Comparison of ENCODE assay signal across 13 cellular contexts in the genomic region with DNA sequence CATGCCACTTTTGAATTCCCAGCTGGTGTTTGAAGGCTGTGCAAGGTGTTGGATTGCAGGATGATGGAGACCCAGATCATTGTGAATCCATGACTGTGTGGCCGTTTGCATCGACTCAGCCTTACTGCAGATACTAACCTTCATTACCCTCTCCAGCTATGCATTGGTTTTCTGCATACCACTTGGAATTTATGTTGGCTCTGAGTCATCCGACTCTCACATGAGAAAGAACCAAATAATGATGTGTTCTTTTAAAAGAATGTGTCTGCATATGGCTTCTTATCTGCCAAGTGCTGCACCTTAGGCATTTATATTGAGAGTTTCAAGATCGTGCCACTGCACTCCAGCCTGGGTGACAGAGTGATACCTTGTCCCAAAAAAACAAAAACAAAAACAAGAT.
DNase-seq lines count a peak whose midpoint lies in the region; ATAC-seq, FAIRE-seq and TF ChIP-seq lines count a peak whose summit lies in the region.
"Had no signal": no experiment of that assay in that cellular context is flagged by ENCODE, and none has a peak within 500 bp of the region (broad histone marks: within the 10 kb centered on the region; RNA-seq: fewer than 3 reads in every experiment).

No MANE protein-coding gene starts in this region.

- peak; percentile 92 for FAIRE-seq in RCC 7860 (lab: Jason Lieb, UNC)

- H3K4me1 ChIP-seq in endodermal cell (ENCODE audit: control insufficient read depth, insufficient read depth, low read length) (no peaks in the 10 kb centered on the region), osteoblast (ENCODE audit: insufficient read depth, low read length) (peaks cover 14% of the 10 kb centered on the region)
- H3K4me1 ChIP-seq: neural progenitor cell had no signal

- peaks cover 6% of the 10 kb centered on the region for H3K4me1 Mint-ChIP-seq in endodermal cell

- peaks cover 58% of the 10 kb centered on the region for H3K36me3 Mint-ChIP-seq in endodermal cell (ENCODE audit: low read depth)

- no peaks in the 10 kb centered on the region for H3K9me3 Mint-ChIP-seq in endodermal cell
- H3K9me3 Mint-ChIP-seq: neural progenitor cell had no signal

- H3K27me3 ChIP-seq in endodermal cell (ENCODE audit: control insufficient read depth, insufficient read depth, low read length, poor library complexity, severe bottlenecking) (no peaks in the 10 kb centered on the region), osteoblast (ENCODE audit: insufficient read depth, low read length) (no peaks in the 10 kb centered on the region)
- H3K27me3 ChIP-seq: gastroesophageal sphincter, neural progenitor cell had no signal

- 94% methylated on average over 4 of the region's 4 CpGs; no CpG with 5 or more reads in 1 of the 2 experiments for WGBS in endodermal cell (ENCODE audit: insufficient coverage in 1 of 2, insufficient read length in 1 of 2), 2 experiments

- peaks cover 14% of the 10 kb centered on the region for H3K79me2 ChIP-seq in osteoblast (ENCODE audit: insufficient read depth, low read length)

- H3K36me3 ChIP-seq in endodermal cell (ENCODE audit: control insufficient read depth, insufficient read depth, low read length) (peaks cover 26% of the 10 kb centered on the region), osteoblast (ENCODE audit: insufficient read depth, low read length) (peaks cover 14% of the 10 kb centered on the region)
- H3K36me3 ChIP-seq: gastroesophageal sphincter, neural progenitor cell had no signal

- H3K27ac Mint-ChIP-seq in endodermal cell = peak overlapping the region; percentile 53
- H3K27ac Mint-ChIP-seq: neural progenitor cell had no signal

- no peaks in the 10 kb centered on the region for H3K27me3 Mint-ChIP-seq in endodermal cell (ENCODE audit: insufficient read depth)

- no peak overlapping the region for H3K4me2 ChIP-seq in osteoblast (ENCODE audit: insufficient read depth, low read length)
- H3K4me2 ChIP-seq: neural progenitor cell had no signal

- H3K4me3 Mint-ChIP-seq in endodermal cell = no peak overlapping the region
- H3K4me3 Mint-ChIP-seq: neural progenitor cell had no signal

- no peaks in the 10 kb centered on the region for H3K9me3 ChIP-seq in endodermal cell (ENCODE audit: control insufficient read depth, low read length)
- H3K9me3 ChIP-seq in osteoblast (ENCODE audit: low read depth, low read length) = no peaks in the 10 kb centered on the region
- H3K9me3 ChIP-seq: gastroesophageal sphincter had no signal

- in situ Hi-C loops in Caki2 (cut with HindIII; ENCODE audit: low pct_unique_long_range_greater_than_20kb, low sequenced_read_pairs) = no loop called here

- H3K27ac ChIP-seq in endodermal cell (ENCODE audit: low read depth, low read length) (no peak overlapping the region), osteoblast (ENCODE audit: low read depth, low read length) (peak overlapping the region; percentile 47)
- H3K27ac ChIP-seq: gastroesophageal sphincter, neural progenitor cell had no signal

- no peak overlapping the region for H3K9ac ChIP-seq in endodermal cell (ENCODE audit: extremely low read depth, low read length, poor library complexity, severe bottlenecking)
- H3K9ac ChIP-seq: neural progenitor cell had no signal

- H2AFZ ChIP-seq in osteoblast (ENCODE audit: low read length) = no peak overlapping the region
- H2AFZ ChIP-seq: neural progenitor cell had no signal

- H3K4me3 ChIP-seq in endodermal cell (ENCODE audit: low read length) = no peak overlapping the region
- H3K4me3 ChIP-seq in osteoblast (ENCODE audit: insufficient read depth, low read length) = no peak overlapping the region
- H3K4me3 ChIP-seq: gastroesophageal sphincter, neural progenitor cell had no signal

- DNase-seq in Caki2 (ENCODE audit: low read depth) = peak; percentile 38
- DNase-seq in RCC 7860 (ENCODE audit: low spot score) = peak; percentile 55
- DNase-seq in endodermal cell = no peak
- DNase-seq in osteoblast (ENCODE audit: insufficient read length, low spot score, missing footprints) = peak; percentile 77
- DNase-seq in NCI-H1092 treated with DMSO at 0.1 percent for 48 hours (lab: John Stamatoyannopoulos, UW) = no peak
- DNase-seq in NCI-H2029 (lab: John Stamatoyannopoulos, UW) = no peak
- DNase-seq: activated CD4-positive, CD25-positive, alpha-beta regulatory T cell treated with anti-CD3 and anti-CD28 coated beads, Interleukin-2, amount 50 U/mL, for 72 hours; left colon; NCI-H146 had no signal

- H4K20me1 ChIP-seq in osteoblast (ENCODE audit: insufficient read depth, low read length) = peaks cover 3% of the 10 kb centered on the region

- no peak for ATAC-seq in HG02623 (IDR thresholded peaks at IDR 0.05; ENCODE audit: unreplicated experiment)
- ATAC-seq in HG02840 (IDR thresholded peaks at IDR 0.05; ENCODE audit: low FRiP score, unreplicated experiment) = no peak
- ATAC-seq: gastroesophageal sphincter, left colon had no signal

- TF ChIP-seq CTCF in endodermal cell (conservative IDR thresholded peaks at IDR 0.05) = no peak
- TF ChIP-seq CTCF in osteoblast (IDR thresholded peaks at IDR 0.05; ENCODE audit: extremely low read depth, low read depth, low read length) = no peak

Comparison
In these comparisons a context has a peak if more than half of its experiments do, and no peak if none do; other contexts are left out.
1. DNase-seq: peak in Caki2 (single experiment), RCC 7860 (single experiment) and osteoblast (single experiment); none in endodermal cell (single experiment), NCI-H1092 treated with DMSO at 0.1 percent for 48 hours (single experiment) and NCI-H2029 (single experiment).